ENCODE assay signal across 13 cellular contexts in genomic region chr7:42091461-42092229, GRCh38.
DNase-seq lines count a peak whose midpoint lies in the region; ATAC-seq and TF ChIP-seq lines count a peak whose summit lies in the region.
"Had no signal": no experiment of that assay in that cellular context is flagged by ENCODE, and none has a peak within 500 bp of the region (broad histone marks: within the 10 kb centered on the region; RNA-seq: fewer than 3 reads in every experiment).

No MANE protein-coding gene starts in this region.

- H3K27ac ChIP-seq in C4-2B: peak overlapping the region; percentile 74
- no peak overlapping the region for H3K27ac ChIP-seq in fibroblast of lung (ENCODE audit: insufficient read depth, low read length)
- peak overlapping the region; percentile 27 for H3K27ac ChIP-seq in muscle layer of duodenum (ENCODE audit: low read length)
- H3K27ac ChIP-seq: foreskin keratinocyte had no signal

- peaks cover 11% of the 10 kb centered on the region for H3K4me1 ChIP-seq in fibroblast of lung (ENCODE audit: control insufficient read depth, extremely low read depth, insufficient read depth, low read length)
- peaks cover 4 to 52% of the 10 kb centered on the region in 2 donors for H3K4me1 ChIP-seq in muscle layer of duodenum (ENCODE audit: control insufficient read depth in 1 of 2, insufficient read depth in 2 of 2, low read length in 2 of 2)
- H3K4me1 ChIP-seq: foreskin keratinocyte had no signal

- peak; percentile 2 for DNase-seq in NCI-H748 treated with DMSO at 0.1 percent for 48 hours (lab: John Stamatoyannopoulos, UW)
- peak; percentile 27 to 47 for DNase-seq in fibroblast of lung (ENCODE audit: low read depth in 2 of 2)
- DNase-seq in GOT3 (lab: John Stamatoyannopoulos, UW): no peak
- DNase-seq in C1 segment of cervical spinal cord (lab: John Stamatoyannopoulos, UW): no peak
- DNase-seq in GDM1 (lab: John Stamatoyannopoulos, UW): no peak
- DNase-seq: foreskin keratinocyte; MM.1S; naive B cell; stimulated activated CD4-positive, alpha-beta T cell treated with anti-CD3 and anti-CD28 coated beads, Interleukin-1b, Interleukin-23, amount 100 ng/mL, for 48 hours; T1000 had no signal

- H3K9me3 ChIP-seq in fibroblast of lung (ENCODE audit: control insufficient read depth, insufficient read depth, low read depth, low read length) (no peaks in the 10 kb centered on the region), muscle layer of duodenum (ENCODE audit: control insufficient read depth in 1 of 2, low read length in 2 of 2) (no peaks in the 10 kb centered on the region)

- H3K27me3 ChIP-seq in fibroblast of lung (ENCODE audit: control insufficient read depth, insufficient read depth, low read length) (no peaks in the 10 kb centered on the region), muscle layer of duodenum (ENCODE audit: low read depth, low read length) (no peaks in the 10 kb centered on the region)
- H3K27me3 ChIP-seq: foreskin keratinocyte had no signal

- no peak for TF ChIP-seq CTCF in C4-2B (conservative IDR thresholded peaks at IDR 0.05)
- no peak for TF ChIP-seq CTCF in fibroblast of lung (conservative IDR thresholded peaks at IDR 0.05 in 1 of 2, IDR thresholded peaks at IDR 0.05 in 1 of 2; ENCODE audit: low read depth in 1 of 2, low read length in 2 of 2)

- no peak for ATAC-seq in HG03045 (IDR thresholded peaks at IDR 0.05; ENCODE audit: unreplicated experiment)
- ATAC-seq: foreskin keratinocyte had no signal

- H4K20me1 ChIP-seq in fibroblast of lung (ENCODE audit: control insufficient read depth, extremely low read depth, insufficient read depth, low read length): no peaks in the 10 kb centered on the region

- no peak overlapping the region for H3K4me3 ChIP-seq in fibroblast of lung (replicated peaks in 1 of 4; ENCODE audit: control extremely low read depth in 1 of 4, insufficient read depth in 1 of 4, low read depth in 3 of 4, low read length in 4 of 4)
- H3K4me3 ChIP-seq in muscle layer of duodenum (ENCODE audit: low read depth in 1 of 2, low read length in 2 of 2): peak overlapping the region in 1 of 2 donors; percentile 17

- peak overlapping the region; percentile 15 for H3K4me2 ChIP-seq in fibroblast of lung (ENCODE audit: extremely low read depth, insufficient read depth, low read length)

- H3K79me2 ChIP-seq in fibroblast of lung (ENCODE audit: control insufficient read depth, insufficient read depth, low read length): peaks cover 2% of the 10 kb centered on the region

- H3K36me3 ChIP-seq in fibroblast of lung (ENCODE audit: control insufficient read depth, insufficient read depth, low read length): no peaks in the 10 kb centered on the region
- no peaks in the 10 kb centered on the region for H3K36me3 ChIP-seq in muscle layer of duodenum (ENCODE audit: control insufficient read depth in 1 of 2, insufficient read depth in 2 of 2, low read length in 2 of 2)

- H2AFZ ChIP-seq in fibroblast of lung (ENCODE audit: low read length): no peak overlapping the region

- H3K9ac ChIP-seq in fibroblast of lung (ENCODE audit: insufficient read depth, low read length): no peak overlapping the region

Comparison
In these comparisons a context has a peak if more than half of its experiments do, and no peak if none do; other contexts are left out.
1. DNase-seq: peak in NCI-H748 treated with DMSO at 0.1 percent for 48 hours (single experiment) and fibroblast of lung (2 of 2); none in GOT3 (single experiment), C1 segment of cervical spinal cord (0 of 14) and GDM1 (single experiment).